ENCODE assay signal across 9 cellular contexts in genomic region chr3:107643038-107643883, GRCh38.
DNase-seq lines count a peak whose midpoint lies in the region; ATAC-seq and TF ChIP-seq lines count a peak whose summit lies in the region.
"Had no signal": no experiment of that assay in that cellular context is flagged by ENCODE, and none has a peak within 500 bp of the region (broad histone marks: within the 10 kb centered on the region; RNA-seq: fewer than 3 reads in every experiment).

No MANE protein-coding gene starts in this region.

- H3K9me3 ChIP-seq in breast epithelium, result no peaks in the 10 kb centered on the region
- H3K9me3 ChIP-seq in MM.1S (replicated peaks; ENCODE audit: insufficient read depth, low read length), result no peaks in the 10 kb centered on the region
- H3K9me3 ChIP-seq in upper lobe of right lung, result no peaks in the 10 kb centered on the region
- no peaks in the 10 kb centered on the region for H3K9me3 ChIP-seq in spleen

- no TSS peak for BruUV-seq in MCF 10A (replicated peaks; lab: Mats Ljungman, UMichigan)

- no peaks in the 10 kb centered on the region for H3F3A ChIP-seq in MM.1S (ENCODE audit: insufficient read depth, low read length)

- H3K9ac ChIP-seq in MM.1S (ENCODE audit: low read length), result no peak overlapping the region

- H3K27me3 ChIP-seq in breast epithelium (no peaks in the 10 kb centered on the region), MM.1S (replicated peaks; ENCODE audit: insufficient read depth, low read length) (no peaks in the 10 kb centered on the region), upper lobe of right lung (no peaks in the 10 kb centered on the region), spleen (replicated peaks in 1 of 7) (no peaks in the 10 kb centered on the region)

- TF ChIP-seq POLR2A in breast epithelium (IDR thresholded peaks at IDR 0.05) (no peak), spleen (IDR thresholded peaks at IDR 0.05) (no peak)

- peak; percentile 10 for TF ChIP-seq CTCF in MCF 10A (IDR thresholded peaks at IDR 0.05; ENCODE audit: unreplicated experiment)
- no peak for TF ChIP-seq CTCF in breast epithelium (IDR thresholded peaks at IDR 0.05)
- peak; percentile 43 for TF ChIP-seq CTCF in MM.1S (IDR thresholded peaks at IDR 0.05; ENCODE audit: low read length)
- TF ChIP-seq CTCF in choroid plexus epithelial cell (conservative IDR thresholded peaks at IDR 0.05; ENCODE audit: low read depth, low read length), result peak; percentile 52
- TF ChIP-seq CTCF in upper lobe of right lung (IDR thresholded peaks at IDR 0.05), result peak; percentile 7
- TF ChIP-seq CTCF in spleen (IDR thresholded peaks at IDR 0.05 in 8 of 11, conservative IDR thresholded peaks at IDR 0.05 in 3 of 11), result no peak

- 77 to 89% (median 81%) methylated on average over 6 of the region's 6 CpGs for WGBS in spleen, 5 donors

- H3K27ac Mint-ChIP-seq in MCF 10A (ENCODE audit: low read depth, unreplicated experiment), result peak overlapping the region; percentile 66

- H3K4me3 Mint-ChIP-seq in MCF 10A (ENCODE audit: unreplicated experiment), result no peak overlapping the region

- DNase-seq in MCF 10A (ENCODE audit: unreplicated experiment) (peak; percentile 49), breast epithelium (ENCODE audit: low spot score in 2 of 2) (no peak), MM.1S (peak; percentile 46), choroid plexus epithelial cell (ENCODE audit: low read depth) (peak; percentile 37), upper lobe of right lung (no peak), spleen (no peak), NK-92 (lab: John Stamatoyannopoulos, UW; ENCODE audit: unreplicated experiment) (no peak)
- DNase-seq: NCI-H2029 had no signal

- no peak overlapping the region for H3K4me2 ChIP-seq in MM.1S (ENCODE audit: low read depth, low read length)

- no peak for ATAC-seq in upper lobe of right lung
- no peak for ATAC-seq in GM18870 (IDR thresholded peaks at IDR 0.05; ENCODE audit: unreplicated experiment)

- no peaks in the 10 kb centered on the region for H3K9me2 ChIP-seq in MM.1S (replicated peaks; ENCODE audit: insufficient read depth, low read length)

- no peaks in the 10 kb centered on the region for H3K9me3 Mint-ChIP-seq in MCF 10A (ENCODE audit: unreplicated experiment)

- no peaks in the 10 kb centered on the region for H3K36me3 ChIP-seq in breast epithelium
- no peaks in the 10 kb centered on the region for H3K36me3 ChIP-seq in MM.1S (replicated peaks; ENCODE audit: insufficient read depth, low read length)
- no peaks in the 10 kb centered on the region for H3K36me3 ChIP-seq in upper lobe of right lung
- H3K36me3 ChIP-seq in spleen, result peaks cover 0 to 27% (median 4%) of the 10 kb centered on the region in 6 donors

- H3K4me3 ChIP-seq in breast epithelium (no peak overlapping the region), MM.1S (ENCODE audit: low read length) (no peak overlapping the region), choroid plexus epithelial cell (ENCODE audit: low read depth, low read length) (no peak overlapping the region), upper lobe of right lung (no peak overlapping the region), spleen (no peak overlapping the region)

- H3K4me1 ChIP-seq in breast epithelium, result no peaks in the 10 kb centered on the region
- H3K4me1 ChIP-seq in MM.1S (ENCODE audit: low read length), result no peaks in the 10 kb centered on the region; the same call in 1 of the 2 replicates
- H3K4me1 ChIP-seq in upper lobe of right lung, result no peaks in the 10 kb centered on the region
- peaks cover 0 to 22% (median 11%) of the 10 kb centered on the region in 6 donors for H3K4me1 ChIP-seq in spleen

- H3K27ac ChIP-seq in breast epithelium (no peak overlapping the region), MM.1S (ENCODE audit: low read length) (no peak overlapping the region), upper lobe of right lung (no peak overlapping the region), spleen (no peak overlapping the region)

- H4K20me1 ChIP-seq in MM.1S (ENCODE audit: insufficient read depth, low read length), result no peaks in the 10 kb centered on the region

- CTCF ChIA-PET in MCF 10A (lab: Yijun Ruan, JAX), result interaction anchor here (0.6 to 2.5 kb wide), 18 partner anchors 10 to 487 kb away, joined by 3 to 9 read pairs (median 4); no protein-coding TSS in a partner anchor

- intact Hi-C loops in MCF 10A (cut with micrococcal nuclease) (no loop called here), breast epithelium (cut with DNase I; ENCODE audit: low total_unique reads) (no loop called here), upper lobe of right lung (cut with DNase I) (no loop called here), spleen (cut with DNase I; ENCODE audit: low total_unique reads) (no loop called here)

- H3K4me1 Mint-ChIP-seq in MCF 10A (ENCODE audit: insufficient read depth, unreplicated experiment), result peaks cover 23% of the 10 kb centered on the region

- POLR2A ChIA-PET in MCF 10A (lab: Yijun Ruan, JAX), result interaction anchor here (0.6 to 2.0 kb wide), 7 partner anchors 13 to 407 kb away, joined by 3 to 8 read pairs (median 5); no protein-coding TSS in a partner anchor

- peaks cover 16% of the 10 kb centered on the region for H3K36me3 Mint-ChIP-seq in MCF 10A (ENCODE audit: insufficient read depth, unreplicated experiment)

- peaks cover 6% of the 10 kb centered on the region; the same call in 1 of the 2 replicates for H3K79me2 ChIP-seq in MM.1S (ENCODE audit: low read length)

- no peaks in the 10 kb centered on the region for H3K27me3 Mint-ChIP-seq in MCF 10A (ENCODE audit: insufficient read depth, unreplicated experiment)

- no peak overlapping the region for H2AFZ ChIP-seq in MM.1S (ENCODE audit: low read length)

Comparison
In these comparisons a context has a peak if more than half of its experiments do, and no peak if none do; other contexts are left out.
1. DNase-seq: peak in MCF 10A (single experiment), MM.1S (single experiment) and choroid plexus epithelial cell (single experiment); none in breast epithelium (0 of 2), upper lobe of right lung (single experiment), spleen (single experiment) and NK-92 (single experiment).
2. CTCF ChIP-seq: peak in MCF 10A (single experiment), MM.1S (single experiment), choroid plexus epithelial cell (single experiment) and upper lobe of right lung (single experiment); none in breast epithelium (0 of 3) and spleen (0 of 11).